In genomic region chr3:47503033-47503432, GRCh38 we compare ENCODE assay signal across 20 cellular contexts.
"Had no signal": no experiment of that assay in that cellular context is flagged by ENCODE, and none has a peak within 500 bp of the region (broad histone marks: within the 10 kb centered on the region; RNA-seq: fewer than 3 reads in every experiment).

No MANE protein-coding gene starts in this region.

- H3K4me2 ChIP-seq: KMS-11, PC-9 had no signal

- FAIRE-seq: colon had no signal

- H3K9me3 ChIP-seq: adrenal gland had no signal

- H2AFZ ChIP-seq: PC-9 had no signal

- H3K4me3 ChIP-seq: adrenal gland, PC-9 had no signal

- H3K27ac ChIP-seq: KMS-11, PC-9 had no signal

- H3K27me3 ChIP-seq: adrenal gland had no signal

- H3K4me1 ChIP-seq: adrenal gland had no signal

- ATAC-seq: activated CD8-positive, alpha-beta memory T cell treated with anti-CD3 and anti-CD28 coated beads, Interleukin-2, amount 10 ng/mL, durations not matched to agents 7 days and 5 days; activated T-cell treated with anti-CD3 and anti-CD28 coated beads, Interleukin-2, amount 50 U/mL, for 4 hours had no signal

- DNase-seq: activated CD4-positive, alpha-beta T cell treated with anti-CD3 and anti-CD28 coated beads for 48 hours; activated CD4-positive, alpha-beta T cell treated with anti-CD3 and anti-CD28 coated beads, Interleukin-2, amount 50 U/mL, for 4 hours; activated CD4-positive, CD25-positive, alpha-beta regulatory T cell treated with anti-CD3 and anti-CD28 coated beads, Interleukin-2, amount 50 U/mL, for 72 hours; activated CD8-positive, alpha-beta memory T cell treated with anti-CD3 and anti-CD28 coated beads, Interleukin-2, amount 10 ng/mL, durations not matched to agents 7 days and 5 days; activated gamma-delta T cell; activated naive CD4-positive, alpha-beta T cell treated with anti-CD3 and anti-CD28 coated beads for 36 hours; activated T-cell treated with anti-CD3 and anti-CD28 coated beads, Interleukin-2, amount 50 U/mL, for 4 hours; adrenal gland; anterior cingulate cortex; cerebellar nuclear complex; NCI-H1105; NCI-H1436; NCI-H1694 treated with DMSO at 0.1 percent for 48 hours; NCI-H2029 treated with DMSO at 0.1 percent for 48 hours; NCI-H446; NCI-H524; PC-9; SHP77 treated with DMSO at 0.1 percent for 48 hours had no signal

- H3K9ac ChIP-seq: KMS-11 had no signal
